Comparison of ENCODE assay signal across 18 cellular contexts in genomic region chr1:65449214-65449823, GRCh38. TPM values are rescaled to one million over a fixed set of nuclear protein-coding genes. Genes with fewer than 3 reads are reported as not detected.
DNase-seq lines count a peak whose midpoint lies in the region; ATAC-seq, FAIRE-seq and TF ChIP-seq lines count a peak whose summit lies in the region.
"Had no signal": no experiment of that assay in that cellular context is flagged by ENCODE, and none has a peak within 500 bp of the region (broad histone marks: within the 10 kb centered on the region; RNA-seq: fewer than 3 reads in every experiment).

No MANE protein-coding gene starts in this region.

- H3K36me3 ChIP-seq in GM23338 (ENCODE audit: insufficient read depth) (no peaks in the 10 kb centered on the region), RWPE2 (ENCODE audit: low read depth) (no peaks in the 10 kb centered on the region), pancreas (no peaks in the 10 kb centered on the region), BE2C (no peaks in the 10 kb centered on the region)
- H3K36me3 ChIP-seq: gastroesophageal sphincter, left lung, spleen had no signal

- H2AFZ ChIP-seq in GM23338 = no peak overlapping the region

- H3K27ac ChIP-seq in GM23338 (ENCODE audit: low read depth) (no peak overlapping the region), RWPE2 (ENCODE audit: poor library complexity, severe bottlenecking) (no peak overlapping the region), pancreas (no peak overlapping the region)
- H3K27ac ChIP-seq: dorsolateral prefrontal cortex, gastroesophageal sphincter, left lung, spleen had no signal

- H3K4me3 Mint-ChIP-seq in GM23338 = no peak overlapping the region
- H3K4me3 Mint-ChIP-seq in stimulated activated memory B cell treated with anti-CD40 and anti-IgM and Interleukin-4, amounts not matched to agents 10 μg/mL and 1 μg/mL and 100 μg/mL, for 72 hours = no peak overlapping the region
- H3K4me3 Mint-ChIP-seq: activated CD4-positive, alpha-beta T cell treated with anti-CD3 and anti-CD28 coated beads for 36 hours; activated T-helper 17 cell treated with anti-CD3 and anti-CD28 coated beads, Interleukin-2, amount 50 U/mL, for 72 hours had no signal

- H3K79me2 ChIP-seq in GM23338 (replicated peaks; ENCODE audit: insufficient read depth) = no peaks in the 10 kb centered on the region

- H3K27me3 Mint-ChIP-seq in GM23338 (ENCODE audit: insufficient read depth, low read depth, poor library complexity) = peaks cover 2% of the 10 kb centered on the region
- H3K27me3 Mint-ChIP-seq in stimulated activated memory B cell treated with anti-CD40 and anti-IgM and Interleukin-4, amounts not matched to agents 10 μg/mL and 1 μg/mL and 100 μg/mL, for 72 hours = no peaks in the 10 kb centered on the region
- H3K27me3 Mint-ChIP-seq: activated CD4-positive, alpha-beta T cell treated with anti-CD3 and anti-CD28 coated beads for 36 hours; activated T-helper 17 cell treated with anti-CD3 and anti-CD28 coated beads, Interleukin-2, amount 50 U/mL, for 72 hours had no signal

- WGBS in pancreas, 2 donors = 65 to 76% methylated on average over 4 of the region's 4 CpGs

- no peak for FAIRE-seq in pancreas (lab: Jason Lieb, UNC)

- H3K27me3 ChIP-seq in GM23338 (ENCODE audit: insufficient read depth) (no peaks in the 10 kb centered on the region), RWPE2 (ENCODE audit: insufficient read depth, poor library complexity, severe bottlenecking) (no peaks in the 10 kb centered on the region), pancreas (no peaks in the 10 kb centered on the region), BE2C (no peaks in the 10 kb centered on the region)
- H3K27me3 ChIP-seq: dorsolateral prefrontal cortex, gastroesophageal sphincter, left lung, spleen had no signal

- peak; percentile 56 for DNase-seq in GM23338 (ENCODE audit: low spot score)
- DNase-seq in RWPE2 (ENCODE audit: low spot score) = no peak
- DNase-seq in fibroblast of villous mesenchyme (ENCODE audit: low read depth) = no peak
- DNase-seq in pancreas = peak in 4 of 6 donors; percentile 21 to 46 (median 32)
- no peak for DNase-seq in BE2C
- DNase-seq: activated CD4-positive, alpha-beta T cell treated with anti-CD3 and anti-CD28 coated beads for 36 hours; dorsolateral prefrontal cortex; erythroblast; GDM1; left lung; NCI-H1092 treated with DMSO at 0.1 percent for 48 hours; NCI-H2029 treated with DMSO at 0.1 percent for 48 hours; NCI-H446 treated with DMSO at 0.1 percent for 48 hours; spleen had no signal

- H3K9me2 ChIP-seq in GM23338 (ENCODE audit: insufficient read depth) = no peaks in the 10 kb centered on the region

- H3K9me3 Mint-ChIP-seq in GM23338 = peaks cover 7% of the 10 kb centered on the region; the same call in 2 of the 3 replicates
- H3K9me3 Mint-ChIP-seq in stimulated activated memory B cell treated with anti-CD40 and anti-IgM and Interleukin-4, amounts not matched to agents 10 μg/mL and 1 μg/mL and 100 μg/mL, for 72 hours = peaks cover 4% of the 10 kb centered on the region

- TF ChIP-seq CTCF in GM23338 (conservative IDR thresholded peaks at IDR 0.05; ENCODE audit: low read depth in 2 of 2) = peak; percentile 30 to 47; a peak in 3 of 4 replicates
- TF ChIP-seq CTCF in RWPE2 (IDR thresholded peaks at IDR 0.05; ENCODE audit: poor library complexity, severe bottlenecking) = peak; percentile 14
- peak; percentile 13 for TF ChIP-seq CTCF in fibroblast of villous mesenchyme (IDR thresholded peaks at IDR 0.05; ENCODE audit: insufficient read depth, low read depth, low read length)
- peak in 1 of 4 donors; percentile 11 for TF ChIP-seq CTCF in pancreas (IDR thresholded peaks at IDR 0.05)
- no peak for TF ChIP-seq CTCF in BE2C (IDR thresholded peaks at IDR 0.05; ENCODE audit: low read depth, low read length)

- H3K4me3 ChIP-seq in GM23338 (no peak overlapping the region), RWPE2 (ENCODE audit: severe bottlenecking) (no peak overlapping the region), fibroblast of villous mesenchyme (ENCODE audit: low read depth, low read length) (no peak overlapping the region), pancreas (no peak overlapping the region), BE2C (ENCODE audit: low read depth, low read length) (no peak overlapping the region)
- H3K4me3 ChIP-seq: dorsolateral prefrontal cortex, gastroesophageal sphincter, left lung, spleen had no signal

- H4K20me1 ChIP-seq in GM23338 (replicated peaks; ENCODE audit: insufficient read depth) = no peaks in the 10 kb centered on the region

- peaks cover 9% of the 10 kb centered on the region for H3K4me1 ChIP-seq in GM23338 (ENCODE audit: insufficient read depth)
- no peaks in the 10 kb centered on the region for H3K4me1 ChIP-seq in RWPE2 (ENCODE audit: insufficient read depth, poor library complexity, severe bottlenecking)
- no peaks in the 10 kb centered on the region for H3K4me1 ChIP-seq in pancreas
- H3K4me1 ChIP-seq in BE2C = no peaks in the 10 kb centered on the region
- H3K4me1 ChIP-seq: gastroesophageal sphincter, left lung, spleen had no signal

- peaks cover 11% of the 10 kb centered on the region for H3K4me1 Mint-ChIP-seq in GM23338
- H3K4me1 Mint-ChIP-seq in stimulated activated memory B cell treated with anti-CD40 and anti-IgM and Interleukin-4, amounts not matched to agents 10 μg/mL and 1 μg/mL and 100 μg/mL, for 72 hours = no peaks in the 10 kb centered on the region
- H3K4me1 Mint-ChIP-seq: activated CD4-positive, alpha-beta T cell treated with anti-CD3 and anti-CD28 coated beads for 36 hours; activated T-helper 17 cell treated with anti-CD3 and anti-CD28 coated beads, Interleukin-2, amount 50 U/mL, for 72 hours had no signal

- no peaks in the 10 kb centered on the region for H3F3A ChIP-seq in GM23338 (replicated peaks; ENCODE audit: low read depth)

- no peak overlapping the region for H3K27ac Mint-ChIP-seq in GM23338
- H3K27ac Mint-ChIP-seq in stimulated activated memory B cell treated with anti-CD40 and anti-IgM and Interleukin-4, amounts not matched to agents 10 μg/mL and 1 μg/mL and 100 μg/mL, for 72 hours = no peak overlapping the region
- H3K27ac Mint-ChIP-seq: activated CD4-positive, alpha-beta T cell treated with anti-CD3 and anti-CD28 coated beads for 36 hours; activated T-helper 17 cell treated with anti-CD3 and anti-CD28 coated beads, Interleukin-2, amount 50 U/mL, for 72 hours had no signal

- intact Hi-C loops in pancreas (cut with DNase I) = no loop called here

- ATAC-seq in GM23338 (peak; percentile 78), RWPE2 (ENCODE audit: low read depth) (no peak), pancreas (peak in 3 of 4 donors; percentile 45 to 71 (median 56)), HG03378 (IDR thresholded peaks at IDR 0.05; ENCODE audit: unreplicated experiment) (no peak)
- ATAC-seq in stimulated activated memory B cell treated with anti-CD40 and anti-IgM and Interleukin-4, amounts not matched to agents 10 μg/mL and 1 μg/mL and 100 μg/mL, for 72 hours = no peak
- ATAC-seq: activated CD4-positive, alpha-beta T cell treated with anti-CD3 and anti-CD28 coated beads for 36 hours; activated T-helper 17 cell treated with anti-CD3 and anti-CD28 coated beads, Interleukin-2, amount 50 U/mL, for 72 hours; gastroesophageal sphincter; left lung had no signal

- H3K36me3 Mint-ChIP-seq in GM23338 (ENCODE audit: low read depth) = peaks cover 6% of the 10 kb centered on the region; the same call in 1 of the 3 replicates
- H3K36me3 Mint-ChIP-seq in stimulated activated memory B cell treated with anti-CD40 and anti-IgM and Interleukin-4, amounts not matched to agents 10 μg/mL and 1 μg/mL and 100 μg/mL, for 72 hours = no peaks in the 10 kb centered on the region

- no peak overlapping the region for H3K4me2 ChIP-seq in GM23338

- no peaks in the 10 kb centered on the region for H3K9me3 ChIP-seq in RWPE2 (ENCODE audit: severe bottlenecking)
- H3K9me3 ChIP-seq in pancreas = no peaks in the 10 kb centered on the region
- H3K9me3 ChIP-seq in BE2C = no peaks in the 10 kb centered on the region
- H3K9me3 ChIP-seq: gastroesophageal sphincter had no signal

TF ChIP-seq in GM23338, 12 proteins besides CTCF, POLR2A, EP300 and RAD21 (continues in another document):
- TF ChIP-seq ZNF114 (CRISPR knock-in tag; IDR thresholded peaks at IDR 0.05) (no peak), ETS1 (IDR thresholded peaks at IDR 0.05) (no peak)

RNA-seq across cellular contexts. Expression of gene LEPR, which starts 28.9 kb away (rescaled TPM):
- total RNA-seq in GM23338 (2014; rRNA removed; shearing (Covaris generic)) = 3.8 and 4.7 TPM in 2 replicates
- polyA plus RNA-seq in GM23338 (2016; fragmentation: Nextera tagmentation; extraction: Ambion mirVana) (1.5 and 2.1 TPM in 2 replicates), pancreas (1 to 10 TPM in 1 of 2 donors, under 1 TPM in 1; 0.95 to 4.4 TPM)
- total RNA-seq in fibroblast of villous mesenchyme (47.7 and 92.8 TPM in 2 replicates), pancreas (1 to 10 TPM; 1.3 to 5.1 (median 2.6) TPM)
- polyA plus RNA-seq in BE2C (2012; ENCODE audit: insufficient read depth, insufficient read length, low read depth) = 0.86 TPM

RNA-seq across cellular contexts. Expression of gene LEPROT, which starts 28.9 kb away (rescaled TPM):
- total RNA-seq in GM23338 (2014; rRNA removed; shearing (Covaris generic)) = 22.9 and 26.7 TPM in 2 replicates
- polyA plus RNA-seq in GM23338 (2016; fragmentation: Nextera tagmentation; extraction: Ambion mirVana) = 19.3 and 24.9 TPM in 2 replicates
- total RNA-seq in fibroblast of villous mesenchyme = 57.7 and 89.4 TPM in 2 replicates
- 10 to 100 TPM; 25.4 to 45.5 (median 36.0) TPM for total RNA-seq in pancreas
- polyA plus RNA-seq in pancreas = 10 to 100 TPM; 16.9 to 24.1 TPM
- polyA plus RNA-seq in BE2C (2012; ENCODE audit: insufficient read depth, insufficient read length, low read depth) = 4.5 TPM

Comparison
In these comparisons a context has a peak if more than half of its experiments do, and no peak if none do; other contexts are left out.
1. ATAC-seq: peak in GM23338 (single experiment) and pancreas (3 of 4); none in RWPE2 (single experiment), stimulated activated memory B cell treated with anti-CD40 and anti-IgM and Interleukin-4, amounts not matched to agents 10 μg/mL and 1 μg/mL and 100 μg/mL, for 72 hours (single experiment) and HG03378 (single experiment).
2. DNase-seq: peak in GM23338 (single experiment) and pancreas (4 of 6); none in RWPE2 (single experiment), fibroblast of villous mesenchyme (single experiment) and BE2C (single experiment).